In genomic region chr21:39313457-39314154, GRCh38 we compare ENCODE assay signal across 1 cellular context.
TF ChIP-seq lines count a peak whose summit lies in the region.

BRWD1 (minus strand) TSS chr21:39313632; CDS start chr21:39313491, 141 bp downstream.

TF ChIP-seq in K562, 482 proteins besides CTCF, POLR2A, EP300 and RAD21 (continued from another document):
- peak; percentile 50 for TF ChIP-seq PRDM10 (IDR thresholded peaks at IDR 0.05; ENCODE audit: partially characterized antibody)
- TF ChIP-seq USF1 (CRISPR knock-in tag; IDR thresholded peaks at IDR 0.05): peak; percentile 70
- TF ChIP-seq HNRNPL (IDR thresholded peaks at IDR 0.05; ENCODE audit: low read depth, low read length): peak; percentile 91
- TF ChIP-seq FOSL1 (tag; conservative IDR thresholded peaks at IDR 0.05): peak; percentile 79
- TF ChIP-seq TAL1 (IDR thresholded peaks at IDR 0.05): 0 out of 2 replicates have a peak, but pooled peaks have one; percentile 20
- no peak; the same call in none of the 2 replicates for TF ChIP-seq NR2C2 (CRISPR knock-in tag; IDR thresholded peaks at IDR 0.05)
- TF ChIP-seq NR2C2 (tag; IDR thresholded peaks at IDR 0.05): peak; percentile 63
- no peak for TF ChIP-seq ZC3H11A (IDR thresholded peaks at IDR 0.05; ENCODE audit: low read depth, low read length)
TF ChIP-seq in K562: peak in this region for 251.
